In genomic region chr1:157369808-157370521, GRCh38 we compare ENCODE assay signal across 8 cellular contexts.
DNase-seq lines count a peak whose midpoint lies in the region; ATAC-seq lines count a peak whose summit lies in the region.

No MANE protein-coding gene starts in this region.

- ATAC-seq in activated naive CD8-positive, alpha-beta T cell treated with anti-CD3 and anti-CD28 coated beads, Interleukin-2, amount 50 U/mL, for 24 hours = peak; percentile 66
- peak; percentile 68 to 78 for ATAC-seq in left cardiac atrium
- ATAC-seq in GM18519 (IDR thresholded peaks at IDR 0.05; ENCODE audit: low FRiP score, unreplicated experiment) = no peak

- H3K4me3 Mint-ChIP-seq in activated naive CD8-positive, alpha-beta T cell treated with anti-CD3 and anti-CD28 coated beads, Interleukin-2, amount 50 U/mL, for 24 hours = no peak overlapping the region

- no peak overlapping the region for H3K27ac Mint-ChIP-seq in activated naive CD8-positive, alpha-beta T cell treated with anti-CD3 and anti-CD28 coated beads, Interleukin-2, amount 50 U/mL, for 24 hours

- 0 out of 2 replicates have a peak, but pooled peaks cover 5% of the 10 kb centered on the region for H3K27me3 ChIP-seq in HAP-1 (ENCODE audit: low read depth)

- H3K27me3 Mint-ChIP-seq in activated naive CD8-positive, alpha-beta T cell treated with anti-CD3 and anti-CD28 coated beads, Interleukin-2, amount 50 U/mL, for 24 hours = peaks cover 12% of the 10 kb centered on the region

- H3K36me3 ChIP-seq in HAP-1 (replicated peaks) = no peaks in the 10 kb centered on the region

- H3K4me1 Mint-ChIP-seq in activated naive CD8-positive, alpha-beta T cell treated with anti-CD3 and anti-CD28 coated beads, Interleukin-2, amount 50 U/mL, for 24 hours = peaks cover 3% of the 10 kb centered on the region

- peaks cover 7% of the 10 kb centered on the region; the same call in 1 of the 2 replicates for H3K4me1 ChIP-seq in HAP-1

- no peaks in the 10 kb centered on the region for H3K36me3 Mint-ChIP-seq in activated naive CD8-positive, alpha-beta T cell treated with anti-CD3 and anti-CD28 coated beads, Interleukin-2, amount 50 U/mL, for 24 hours (ENCODE audit: low read depth)

- in situ Hi-C loops in HAP-1 (cut with MboI; ENCODE audit: low sequenced_read_pairs) = loop anchor here (5.0 to 10.0 kb wide), 2 partner anchors 122 to 175 kb away; no protein-coding TSS in a partner anchor

- H3K9me3 ChIP-seq in HAP-1 = no peaks in the 10 kb centered on the region

- H3K4me3 ChIP-seq in HAP-1 = no peak overlapping the region

- H3K9me3 Mint-ChIP-seq in activated naive CD8-positive, alpha-beta T cell treated with anti-CD3 and anti-CD28 coated beads, Interleukin-2, amount 50 U/mL, for 24 hours = no peaks in the 10 kb centered on the region

- DNase-seq in DMS153 treated with DMSO at 0.1 percent for 48 hours (lab: John Stamatoyannopoulos, UW; ENCODE audit: unreplicated experiment) = peak; percentile 23
- peak; percentile 38 to 74 for DNase-seq in HAP-1 (ENCODE audit: low spot score in 2 of 2)
- DNase-seq in NCI-H774 (lab: John Stamatoyannopoulos, UW) = peak; percentile 71
- peak; percentile 40 for DNase-seq in activated naive CD8-positive, alpha-beta T cell treated with anti-CD3 and anti-CD28 coated beads, Interleukin-2, amount 50 U/mL, for 24 hours
- no peak for DNase-seq in left cardiac atrium
- peak; percentile 12 for DNase-seq in putamen (ENCODE audit: low spot score)
- DNase-seq in stimulated activated naive CD4-positive, alpha-beta T cell treated with Interleukin-2 at 50 U/mL for 16 hours (lab: John Stamatoyannopoulos, UW) = no peak

- intact Hi-C loops in left cardiac atrium (cut with DNase I) = loop anchor here (5.0 to 10.0 kb wide), 3 partner anchors 115 to 175 kb away; no protein-coding TSS in a partner anchor

Comparison
In these comparisons a context has a peak if more than half of its experiments do, and no peak if none do; other contexts are left out.
1. DNase-seq: peak in DMS153 treated with DMSO at 0.1 percent for 48 hours (single experiment), HAP-1 (2 of 2), NCI-H774 (single experiment), activated naive CD8-positive, alpha-beta T cell treated with anti-CD3 and anti-CD28 coated beads, Interleukin-2, amount 50 U/mL, for 24 hours (single experiment) and putamen (single experiment); none in left cardiac atrium (single experiment) and stimulated activated naive CD4-positive, alpha-beta T cell treated with Interleukin-2 at 50 U/mL for 16 hours (single experiment).